ENCODE assay signal across 13 cellular contexts in the genomic region with DNA sequence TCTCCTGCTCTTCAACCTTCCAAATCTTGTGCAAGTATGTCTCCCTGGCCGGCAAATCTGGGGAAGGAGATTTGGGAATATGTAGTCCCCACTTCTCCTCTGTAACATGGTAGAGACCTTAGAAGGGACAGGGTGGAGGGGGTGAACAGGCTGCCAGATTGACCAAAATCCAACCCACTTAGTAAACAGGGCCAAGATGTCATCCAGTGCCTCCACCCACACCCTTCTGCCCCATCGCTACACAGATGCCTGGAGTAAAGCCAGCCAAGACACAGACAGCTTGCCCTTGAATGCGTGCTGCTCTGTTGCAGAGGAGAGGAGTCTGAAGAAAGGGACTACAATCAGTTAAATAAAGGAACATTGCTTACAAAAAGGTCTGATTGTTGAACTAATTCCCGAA.
DNase-seq lines count a peak whose midpoint lies in the region; ATAC-seq, FAIRE-seq and TF ChIP-seq lines count a peak whose summit lies in the region.
"Had no signal": no experiment of that assay in that cellular context is flagged by ENCODE, and none has a peak within 500 bp of the region (broad histone marks: within the 10 kb centered on the region; RNA-seq: fewer than 3 reads in every experiment).

No MANE protein-coding gene starts in this region.

- no peaks in the 10 kb centered on the region for H3K36me3 ChIP-seq in GM23248 (ENCODE audit: low read depth)
- no peaks in the 10 kb centered on the region for H3K36me3 ChIP-seq in astrocyte (ENCODE audit: insufficient read depth, low read length)

- H3K4me2 ChIP-seq in GM23248 (ENCODE audit: unreplicated experiment) (peak overlapping the region; percentile 82), astrocyte (ENCODE audit: low read length) (peak overlapping the region; percentile 16)

- no peak overlapping the region for H3K4me3 Mint-ChIP-seq in astrocyte (ENCODE audit: unreplicated experiment)

- peak; percentile 89 for DNase-seq in GM23248
- peak; percentile 17 for DNase-seq in astrocyte (ENCODE audit: low read depth)
- peak; percentile 34 for DNase-seq in left ventricle myocardium superior
- no peak for DNase-seq in RPMI8226
- no peak for DNase-seq in NCI-H146 (lab: John Stamatoyannopoulos, UW)
- DNase-seq in NCI-H2196 (lab: John Stamatoyannopoulos, UW; ENCODE audit: unreplicated experiment) = no peak
- DNase-seq: activated CD4-positive, alpha-beta T cell treated with anti-CD3 and anti-CD28 coated beads, Interleukin-2, amount 50 U/mL, for 48 hours; dermis blood vessel endothelial cell; DMS79 treated with DMSO at 0.1 percent for 48 hours; NCI-H774; small intestine; T-helper 9 cell had no signal

- no peak for FAIRE-seq in astrocyte (lab: Jason Lieb, UNC)
- FAIRE-seq: small intestine had no signal

- no peaks in the 10 kb centered on the region for H3K36me3 Mint-ChIP-seq in astrocyte (ENCODE audit: low read depth, unreplicated experiment)

- WGBS in GM23248 (ENCODE audit: low coverage in 1 of 2, low lambda C conversion rate in 2 of 2, missing lambda C conversion rate in 2 of 2), 2 experiments = 0 to 7% methylated on average over 4 of the region's 4 CpGs

- in situ Hi-C loops in GM23248 (cut with MboI) = no loop called here

- H3K9me3 ChIP-seq in GM23248 (ENCODE audit: low read depth) (no peaks in the 10 kb centered on the region), astrocyte (ENCODE audit: insufficient read depth, low read depth, low read length) (no peaks in the 10 kb centered on the region)

- peak overlapping the region; percentile 78 for H3K27ac ChIP-seq in GM23248
- H3K27ac ChIP-seq in astrocyte (ENCODE audit: low read depth, low read length) = no peak overlapping the region
- H3K27ac ChIP-seq in temporal lobe (ENCODE audit: low read depth, low read length) = peak overlapping the region; percentile 10

- H3K9me3 Mint-ChIP-seq in astrocyte (ENCODE audit: unreplicated experiment) = peaks cover 2% of the 10 kb centered on the region

- no peaks in the 10 kb centered on the region for H4K20me1 ChIP-seq in GM23248 (ENCODE audit: insufficient read depth)
- H4K20me1 ChIP-seq in astrocyte (ENCODE audit: insufficient read depth, low read length) = no peaks in the 10 kb centered on the region

- peak overlapping the region; percentile 58 for H3K4me3 ChIP-seq in GM23248
- no peak overlapping the region for H3K4me3 ChIP-seq in astrocyte (ENCODE audit: insufficient read depth, low read depth, low read length)

- no peaks in the 10 kb centered on the region for H3K4me1 Mint-ChIP-seq in astrocyte (ENCODE audit: low read depth, unreplicated experiment)

- TF ChIP-seq CTCF in astrocyte (IDR thresholded peaks at IDR 0.05; ENCODE audit: insufficient read depth, low read depth, low read length) = no peak

- H3K4me1 ChIP-seq in GM23248 (ENCODE audit: insufficient read depth) (peaks cover 56% of the 10 kb centered on the region), astrocyte (ENCODE audit: insufficient read depth, low read length) (peaks cover 11% of the 10 kb centered on the region)

- H3F3A ChIP-seq in GM23248 (ENCODE audit: insufficient read depth) = peaks cover 47% of the 10 kb centered on the region

- intact Hi-C loops in left ventricle myocardium superior (cut with micrococcal nuclease) = no loop called here

- H2AFZ ChIP-seq in GM23248 = peak overlapping the region; percentile 75
- H2AFZ ChIP-seq in astrocyte (ENCODE audit: low read depth, low read length) = no peak overlapping the region

- H3K9ac ChIP-seq in GM23248 = peak overlapping the region; percentile 57
- no peak overlapping the region for H3K9ac ChIP-seq in astrocyte (ENCODE audit: low read length)

- H3K27me3 ChIP-seq in GM23248 (replicated peaks; ENCODE audit: insufficient read depth) = no peaks in the 10 kb centered on the region
- no peaks in the 10 kb centered on the region for H3K27me3 ChIP-seq in astrocyte (ENCODE audit: insufficient read depth, low read length)

- H3K27me3 Mint-ChIP-seq in astrocyte (ENCODE audit: low read depth, unreplicated experiment) = no peaks in the 10 kb centered on the region

- peak; percentile 71 for ATAC-seq in left ventricle myocardium superior

- H3K27ac Mint-ChIP-seq in astrocyte (ENCODE audit: unreplicated experiment) = no peak overlapping the region

- no peaks in the 10 kb centered on the region for H3K79me2 ChIP-seq in GM23248 (ENCODE audit: insufficient read depth)
- no peaks in the 10 kb centered on the region for H3K79me2 ChIP-seq in astrocyte (ENCODE audit: insufficient read depth, low read length)

- H3K9me2 ChIP-seq in GM23248 (ENCODE audit: insufficient read depth) = no peaks in the 10 kb centered on the region

Comparison
In these comparisons a context has a peak if more than half of its experiments do, and no peak if none do; other contexts are left out.
1. DNase-seq: peak in GM23248 (single experiment), astrocyte (single experiment) and left ventricle myocardium superior (single experiment); none in RPMI8226 (single experiment), NCI-H146 (single experiment) and NCI-H2196 (single experiment).